Comparison of ENCODE assay signal across 8 cellular contexts in genomic region chr3:44439499-44440295, GRCh38. TPM values are rescaled to one million over a fixed set of nuclear protein-coding genes. Genes with fewer than 3 reads are reported as not detected.
DNase-seq lines count a peak whose midpoint lies in the region; ATAC-seq and TF ChIP-seq lines count a peak whose summit lies in the region.

No MANE protein-coding gene starts in this region.

- H3K4me1 Mint-ChIP-seq in WTC11: peaks cover 10% of the 10 kb centered on the region

- peaks cover 17% of the 10 kb centered on the region for H3K36me3 Mint-ChIP-seq in WTC11

- CTCF ChIA-PET in WTC11 (lab: Charles Lee): interaction anchor here (0.7 kb wide), 1 partner anchor 294 kb away, joined by 3 read pairs; no protein-coding TSS in a partner anchor

- H3K4me3 ChIP-seq in choroid plexus epithelial cell (ENCODE audit: low read depth, low read length): peak overlapping the region; percentile 32

- no peak for DNase-seq in WTC11 (ENCODE audit: low spot score)
- peak; percentile 96 for DNase-seq in choroid plexus epithelial cell (ENCODE audit: low read depth)
- peak; percentile 88 for DNase-seq in mucosa of gallbladder (ENCODE audit: low spot score)
- DNase-seq in stimulated activated CD8-positive, alpha-beta memory T cell treated with anti-CD3 and anti-CD28 coated beads, Interleukin-7, amount 100 ng/mL, for 48 hours (ENCODE audit: extremely low read depth in 1 of 2, low read depth in 1 of 2): peak; percentile 50 to 83
- no peak for DNase-seq in NCI-H1436 (lab: John Stamatoyannopoulos, UW)
- DNase-seq in NCI-H748 (lab: John Stamatoyannopoulos, UW; ENCODE audit: unreplicated experiment): no peak

- TF ChIP-seq CTCF in WTC11 (IDR thresholded peaks at IDR 0.05) (no peak), choroid plexus epithelial cell (conservative IDR thresholded peaks at IDR 0.05; ENCODE audit: low read depth, low read length) (no peak)

- peak; percentile 92 for ATAC-seq in GM19025 (IDR thresholded peaks at IDR 0.05; ENCODE audit: low read depth, unreplicated experiment)
- peak; percentile 93 for ATAC-seq in HG03342 (IDR thresholded peaks at IDR 0.05; ENCODE audit: unreplicated experiment)
- no peak for ATAC-seq in WTC11

- POLR2A ChIA-PET in WTC11 (lab: Charles Lee): interaction anchor here (0.7 kb wide), 1 partner anchor 71 kb away, joined by 3 read pairs; no protein-coding TSS in a partner anchor

- H3K27me3 Mint-ChIP-seq in WTC11 (ENCODE audit: low read depth): no peaks in the 10 kb centered on the region

- no peak overlapping the region for H3K27ac Mint-ChIP-seq in WTC11

- no peak overlapping the region for H3K4me3 Mint-ChIP-seq in WTC11

- H3K9me3 Mint-ChIP-seq in WTC11: no peaks in the 10 kb centered on the region

TF ChIP-seq in WTC11, 78 proteins besides CTCF, POLR2A, EP300 and RAD21:
- TF ChIP-seq ZBTB21 (CRISPR knock-in tag; IDR thresholded peaks at IDR 0.05; ENCODE audit: borderline replicate concordance) (no peak), GABPB1 (CRISPR knock-in tag; IDR thresholded peaks at IDR 0.05) (peak; percentile 64; the same call in 1 of the 2 replicates), JAZF1 (CRISPR knock-in tag; IDR thresholded peaks at IDR 0.05) (no peak)
TF ChIP-seq in WTC11: peak in this region for 1.

RNA-seq across cellular contexts. Expression of gene ZNF445, which starts 37.8 kb away (rescaled TPM):
- 20.3 to 27.7 TPM (median 26.0 TPM) in 3 replicates for total RNA-seq in WTC11 (2021)
- 28.0 TPM for total RNA-seq in mucosa of gallbladder

Comparison
In these comparisons a context has a peak if more than half of its experiments do, and no peak if none do; other contexts are left out.
1. DNase-seq: peak in choroid plexus epithelial cell (single experiment), mucosa of gallbladder (single experiment) and stimulated activated CD8-positive, alpha-beta memory T cell treated with anti-CD3 and anti-CD28 coated beads, Interleukin-7, amount 100 ng/mL, for 48 hours (2 of 2); none in WTC11 (single experiment), NCI-H1436 (single experiment) and NCI-H748 (single experiment).